Comparison of ENCODE assay signal across 27 cellular contexts in the genomic region with DNA sequence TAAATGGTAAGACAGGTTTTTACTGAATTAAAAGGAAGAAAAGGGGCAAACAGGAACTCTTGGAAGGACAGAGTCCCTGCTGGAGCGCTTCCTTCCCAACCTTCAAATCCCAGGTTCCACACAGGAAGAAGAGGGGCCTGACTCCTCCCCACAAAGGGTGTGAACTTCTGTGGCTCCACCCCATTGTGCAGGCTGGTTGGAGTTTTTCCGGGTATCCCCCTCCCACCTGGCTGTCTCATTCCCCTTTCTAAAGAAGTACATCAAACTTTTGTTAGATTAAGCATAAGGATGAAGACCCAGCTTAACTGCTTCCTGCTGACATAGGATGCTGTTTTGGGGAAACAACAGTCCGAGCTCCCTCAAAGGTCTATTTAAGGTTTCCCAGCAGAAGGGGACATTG.
"Had no signal": no experiment of that assay in that cellular context is flagged by ENCODE, and none has a peak within 500 bp of the region (broad histone marks: within the 10 kb centered on the region; RNA-seq: fewer than 3 reads in every experiment).

No MANE protein-coding gene starts in this region.

- H3K36me3 ChIP-seq: colonic mucosa, heart right ventricle, left lung, lower lobe of right lung had no signal

- H3K4me1 Mint-ChIP-seq: naive B cell; naive thymus-derived CD8-positive, alpha-beta T cell had no signal

- H3K27ac Mint-ChIP-seq: dendritic cell treated with granulocyte-macrophage colony-stimulating factor and Interleukin-4, amounts not matched to agents 40 ng/mL and 50 ng/mL, for 4 days; effector memory CD8-positive, alpha-beta T cell; endodermal cell; mesothelial cell of epicardium; naive B cell; naive thymus-derived CD8-positive, alpha-beta T cell had no signal

- H3K9me3 Mint-ChIP-seq: dendritic cell treated with granulocyte-macrophage colony-stimulating factor and Interleukin-4, amounts not matched to agents 40 ng/mL and 50 ng/mL, for 4 days; effector memory CD8-positive, alpha-beta T cell; endodermal cell; mesothelial cell of epicardium; naive B cell; naive thymus-derived CD8-positive, alpha-beta T cell had no signal

- H3K4me3 ChIP-seq: colonic mucosa, heart right ventricle, left lung, lower lobe of right lung, mucosa of descending colon had no signal

- H3K27me3 ChIP-seq: colonic mucosa, foreskin keratinocyte, left lung had no signal

- FAIRE-seq: endometrium, frontal cortex, islet of Langerhans, keratinocyte had no signal

- H3K9me3 ChIP-seq: colonic mucosa, heart right ventricle, left lung, lower lobe of right lung, mucosa of descending colon had no signal

- H3K4me3 Mint-ChIP-seq: dendritic cell treated with granulocyte-macrophage colony-stimulating factor and Interleukin-4, amounts not matched to agents 40 ng/mL and 50 ng/mL, for 4 days; effector memory CD8-positive, alpha-beta T cell; endodermal cell; mesothelial cell of epicardium; naive B cell; naive thymus-derived CD8-positive, alpha-beta T cell had no signal

- DNase-seq: colonic mucosa; cortex of kidney; effector CD8-positive, alpha-beta T cell; effector memory CD8-positive, alpha-beta T cell; endodermal cell; erythroblast; foreskin keratinocyte; glutamatergic neuron; head of caudate nucleus; heart right ventricle; hippocampal formation; left cardiac atrium; left lung; left ventricle myocardium superior; lower lobe of right lung; mesenchymal stem cell; mucosa of descending colon; naive B cell; naive thymus-derived CD8-positive, alpha-beta T cell had no signal

- H3K27ac ChIP-seq: colonic mucosa, epithelial cell of prostate, foreskin keratinocyte, heart right ventricle, left lung, lower lobe of right lung had no signal

- ATAC-seq: effector memory CD8-positive, alpha-beta T cell; esophagus mucosa; heart right ventricle; left cardiac atrium; left lung; left ventricle myocardium superior; lower lobe of right lung; mucosa of descending colon; naive thymus-derived CD8-positive, alpha-beta T cell had no signal

- H3K36me3 Mint-ChIP-seq: mesothelial cell of epicardium; naive B cell; naive thymus-derived CD8-positive, alpha-beta T cell had no signal

- H3K4me1 ChIP-seq: colonic mucosa, foreskin keratinocyte, heart right ventricle, left lung, lower lobe of right lung had no signal
